In genomic region chr2:187415449-187415848, GRCh38 we compare ENCODE assay signal across 21 cellular contexts. TPM values are rescaled to one million over a fixed set of nuclear protein-coding genes. Genes with fewer than 3 reads are reported as not detected.
A peak's percentile ranks its signal among the peaks of the same experiment; 100 is the strongest.
DNase-seq lines count a peak whose midpoint lies in the region; ATAC-seq, FAIRE-seq and TF ChIP-seq lines count a peak whose summit lies in the region.
"Had no signal": no experiment of that assay in that cellular context is flagged by ENCODE, and none has a peak within 500 bp of the region (broad histone marks: within the 10 kb centered on the region; RNA-seq: fewer than 3 reads in every experiment).

No MANE protein-coding gene starts in this region.

- FAIRE-seq in endothelial cell of umbilical vein (lab: Jason Lieb, UNC), result no peak
- FAIRE-seq: A204.1, GM12892 had no signal

- H3K27ac ChIP-seq in endothelial cell of umbilical vein (ENCODE audit: insufficient read depth, low read depth, low read length), result peak overlapping the region; percentile 34
- H3K27ac ChIP-seq: 22Rv1, BLaER1, C4-2B had no signal

- peaks cover 14% of the 10 kb centered on the region for H3K4me1 ChIP-seq in endothelial cell of umbilical vein (ENCODE audit: control insufficient read depth, extremely low read depth, insufficient read depth, low read length)
- H3K4me1 ChIP-seq: BLaER1, Caco-2 had no signal

- peaks cover 4% of the 10 kb centered on the region for H3K36me3 Mint-ChIP-seq in chondrocyte (ENCODE audit: low read depth)
- H3K36me3 Mint-ChIP-seq in activated T-helper 2 cell treated with anti-CD3 and anti-CD28 coated beads, Interferon-gamma antibody, Interleukin-2, Interleukin-4, amounts not matched to agents 10 μg/mL and 5 μg/mL and 100 μg/mL, durations not matched to agents 14 hours and 24 hours and 36 hours (ENCODE audit: low read depth), result no peaks in the 10 kb centered on the region
- H3K36me3 Mint-ChIP-seq: CD4-positive, CD25-positive, alpha-beta regulatory T cell; CD8-positive, alpha-beta T cell had no signal

- no peaks in the 10 kb centered on the region for H3K9me3 ChIP-seq in endothelial cell of umbilical vein (replicated peaks; ENCODE audit: control insufficient read depth, insufficient read depth, low read length)
- H3K9me3 ChIP-seq: BLaER1, Caco-2 had no signal

- no peak overlapping the region for H3K4me2 ChIP-seq in endothelial cell of umbilical vein (ENCODE audit: insufficient read depth, low read length)
- H3K4me2 ChIP-seq: BLaER1 had no signal

- TF ChIP-seq CTCF in endothelial cell of umbilical vein (IDR thresholded peaks at IDR 0.05; ENCODE audit: extremely low read depth in 1 of 2, insufficient read depth in 1 of 2, low read depth in 1 of 2, low read length in 2 of 2), result no peak
- no peak for TF ChIP-seq CTCF in chondrocyte (IDR thresholded peaks at IDR 0.05)

- POLR2A ChIA-PET in endothelial cell of umbilical vein (lab: Charles Lee), result no interaction called here

- intact Hi-C loops in cardiac septum (cut with DNase I) (no loop called here), left cardiac atrium (cut with DNase I) (no loop called here), endothelial cell of umbilical vein (cut with micrococcal nuclease) (no loop called here), posterior vena cava (cut with DNase I) (no loop called here)
- intact Hi-C loops in activated T-helper 2 cell treated with anti-CD3 and anti-CD28 coated beads, Interferon-gamma antibody, Interleukin-2, Interleukin-4, amounts not matched to agents 10 μg/mL and 5 μg/mL and 100 μg/mL, durations not matched to agents 14 hours and 24 hours and 36 hours (cut with micrococcal nuclease), result no loop called here

- no peak for TF ChIP-seq POLR2A in endothelial cell of umbilical vein (IDR thresholded peaks at IDR 0.05; ENCODE audit: low read depth, low read length)

- no peak overlapping the region for H3K4me3 Mint-ChIP-seq in chondrocyte (ENCODE audit: unreplicated experiment)
- H3K4me3 Mint-ChIP-seq in activated T-helper 2 cell treated with anti-CD3 and anti-CD28 coated beads, Interferon-gamma antibody, Interleukin-2, Interleukin-4, amounts not matched to agents 10 μg/mL and 5 μg/mL and 100 μg/mL, durations not matched to agents 14 hours and 24 hours and 36 hours (ENCODE audit: low read depth), result no peak overlapping the region
- H3K4me3 Mint-ChIP-seq: B cell; CD4-positive, CD25-positive, alpha-beta regulatory T cell; CD8-positive, alpha-beta T cell had no signal

- no peak overlapping the region for H3K9ac ChIP-seq in endothelial cell of umbilical vein (replicated peaks; ENCODE audit: extremely low read depth, insufficient read depth, low read length)
- H3K9ac ChIP-seq: BLaER1 had no signal

- no peak overlapping the region for H3K27ac Mint-ChIP-seq in chondrocyte (ENCODE audit: unreplicated experiment)
- no peak overlapping the region for H3K27ac Mint-ChIP-seq in activated T-helper 2 cell treated with anti-CD3 and anti-CD28 coated beads, Interferon-gamma antibody, Interleukin-2, Interleukin-4, amounts not matched to agents 10 μg/mL and 5 μg/mL and 100 μg/mL, durations not matched to agents 14 hours and 24 hours and 36 hours
- H3K27ac Mint-ChIP-seq: B cell; CD4-positive, CD25-positive, alpha-beta regulatory T cell; CD8-positive, alpha-beta T cell had no signal

- peaks cover 3% of the 10 kb centered on the region in 2 experiments for H3K36me3 ChIP-seq in endothelial cell of umbilical vein (ENCODE audit: control insufficient read depth in 2 of 2, extremely low read depth in 1 of 2, insufficient read depth in 2 of 2, low read length in 2 of 2)
- H3K36me3 ChIP-seq: BLaER1 had no signal

- H3K27me3 ChIP-seq in endothelial cell of umbilical vein (ENCODE audit: control insufficient read depth in 2 of 2, insufficient read depth in 2 of 2, low read length in 2 of 2), result no peaks in the 10 kb centered on the region
- H3K27me3 ChIP-seq: BLaER1 had no signal

- DNase-seq in cardiac septum (ENCODE audit: low spot score) (peak; percentile 54), left cardiac atrium (no peak), endothelial cell of umbilical vein (ENCODE audit: low read depth, low spot score) (peak; percentile 28), posterior vena cava (ENCODE audit: low spot score) (peak; percentile 38), ureter (ENCODE audit: low spot score) (no peak), chondrocyte (ENCODE audit: low spot score) (no peak)
- no peak for DNase-seq in activated T-helper 2 cell treated with anti-CD3 and anti-CD28 coated beads, Interferon-gamma antibody, Interleukin-2, Interleukin-4, amounts not matched to agents 10 μg/mL and 5 μg/mL and 100 μg/mL, durations not matched to agents 14 hours and 24 hours and 36 hours (ENCODE audit: low spot score)
- DNase-seq: CD4-positive, CD25-positive, alpha-beta regulatory T cell; CD8-positive, alpha-beta T cell; DMS153; DND-41; GOT3; H7; HCEC 1CT had no signal

- no peak overlapping the region for H2AFZ ChIP-seq in endothelial cell of umbilical vein (ENCODE audit: low read depth, low read length)

- H3K9me1 ChIP-seq in endothelial cell of umbilical vein (replicated peaks; ENCODE audit: control insufficient read depth, extremely low read depth, insufficient read depth, low read length), result no peaks in the 10 kb centered on the region

- no peak for ATAC-seq in left cardiac atrium
- ATAC-seq: CD8-positive, alpha-beta T cell had no signal

- no peaks in the 10 kb centered on the region for H4K20me1 ChIP-seq in endothelial cell of umbilical vein (replicated peaks; ENCODE audit: control insufficient read depth, extremely low read depth, insufficient read depth, low read length)
- H4K20me1 ChIP-seq: BLaER1 had no signal

- CTCF ChIA-PET in endothelial cell of umbilical vein (lab: Charles Lee), result interaction anchor here (0.6 kb wide), 1 partner anchor 12 kb away, joined by 3 read pairs; no protein-coding TSS in a partner anchor

- H3K27me3 Mint-ChIP-seq in chondrocyte (ENCODE audit: low read depth), result no peaks in the 10 kb centered on the region
- no peaks in the 10 kb centered on the region for H3K27me3 Mint-ChIP-seq in activated T-helper 2 cell treated with anti-CD3 and anti-CD28 coated beads, Interferon-gamma antibody, Interleukin-2, Interleukin-4, amounts not matched to agents 10 μg/mL and 5 μg/mL and 100 μg/mL, durations not matched to agents 14 hours and 24 hours and 36 hours (ENCODE audit: low read depth)
- H3K27me3 Mint-ChIP-seq: B cell; CD4-positive, CD25-positive, alpha-beta regulatory T cell had no signal

- no peak overlapping the region for H3K4me3 ChIP-seq in endothelial cell of umbilical vein (replicated peaks in 1 of 3; ENCODE audit: insufficient read depth in 1 of 3, low read depth in 1 of 3, low read length in 3 of 3)
- H3K4me3 ChIP-seq: BLaER1 had no signal

- peaks cover 8% of the 10 kb centered on the region for H3K4me1 Mint-ChIP-seq in chondrocyte (ENCODE audit: low read depth)
- no peaks in the 10 kb centered on the region for H3K4me1 Mint-ChIP-seq in activated T-helper 2 cell treated with anti-CD3 and anti-CD28 coated beads, Interferon-gamma antibody, Interleukin-2, Interleukin-4, amounts not matched to agents 10 μg/mL and 5 μg/mL and 100 μg/mL, durations not matched to agents 14 hours and 24 hours and 36 hours (ENCODE audit: low read depth)
- H3K4me1 Mint-ChIP-seq: B cell; CD4-positive, CD25-positive, alpha-beta regulatory T cell had no signal

- no TSS peak for BruUV-seq in endothelial cell of umbilical vein (replicated peaks; lab: Mats Ljungman, UMichigan)

- peaks cover 13% of the 10 kb centered on the region for H3K9me3 Mint-ChIP-seq in chondrocyte (ENCODE audit: low read depth)
- no peaks in the 10 kb centered on the region for H3K9me3 Mint-ChIP-seq in activated T-helper 2 cell treated with anti-CD3 and anti-CD28 coated beads, Interferon-gamma antibody, Interleukin-2, Interleukin-4, amounts not matched to agents 10 μg/mL and 5 μg/mL and 100 μg/mL, durations not matched to agents 14 hours and 24 hours and 36 hours

- dilution Hi-C loops in endothelial cell of umbilical vein (cut with MboI; ENCODE audit: extremely low pct_ligation_motif_present, low sequenced_read_pairs), result no loop called here

- H3K79me2 ChIP-seq in endothelial cell of umbilical vein (ENCODE audit: control insufficient read depth, insufficient read depth, low read length), result peaks cover 63% of the 10 kb centered on the region

TF ChIP-seq in endothelial cell of umbilical vein, 7 proteins besides CTCF, POLR2A, EP300 and RAD21:
- peak; percentile 5 for TF ChIP-seq JUN (IDR thresholded peaks at IDR 0.05; ENCODE audit: borderline replicate concordance, insufficient read depth, insufficient read length, low read depth)
- TF ChIP-seq MAX (IDR thresholded peaks at IDR 0.05; ENCODE audit: insufficient read depth, insufficient read length), result no peak
TF ChIP-seq in endothelial cell of umbilical vein: peak in this region for 1.

RNA-seq across cellular contexts. Expression of gene CALCRL, which starts 32.6 kb away (rescaled TPM):
- total RNA-seq in cardiac septum (28.1 TPM), left cardiac atrium (10 to 100 TPM; 39.8 to 45.9 TPM), endothelial cell of umbilical vein (244 and 252 TPM in 2 replicates), posterior vena cava (10 to 100 TPM; 60.6 to 87.1 TPM), ureter (58.7 TPM), chondrocyte (19.3 to 22.7 TPM (median 21.8 TPM) in 3 replicates)
- polyA plus RNA-seq in endothelial cell of umbilical vein, result 194 and 222 TPM in 2 replicates
- polyA plus RNA-seq in endothelial cell of umbilical vein (2011; cell fraction: cytosol; rRNA removed), result 126 and 128 TPM in 2 replicates
- polyA plus RNA-seq in endothelial cell of umbilical vein (2011; cell fraction: nucleus; rRNA removed), result 143 and 153 TPM in 2 replicates
- polyA plus RNA-seq in endothelial cell of umbilical vein (2012), result 78.3 and 90.6 TPM in 2 replicates
- polyA minus RNA-seq in endothelial cell of umbilical vein, result 371 and 410 TPM in 2 replicates
- polyA minus RNA-seq in endothelial cell of umbilical vein (2011; cell fraction: cytosol; rRNA and poly(A)+ RNA removed), result not detected
- 452 and 634 TPM in 2 replicates for polyA minus RNA-seq in endothelial cell of umbilical vein (2011; cell fraction: nucleus; rRNA and poly(A)+ RNA removed)
- 0.71 and 0.90 TPM in 2 replicates for total RNA-seq in activated T-helper 2 cell treated with anti-CD3 and anti-CD28 coated beads, Interferon-gamma antibody, Interleukin-2, Interleukin-4, amounts not matched to agents 10 μg/mL and 5 μg/mL and 100 μg/mL, durations not matched to agents 14 hours and 24 hours and 36 hours
- total RNA-seq: Caco-2 had no signal

Comparison
In these comparisons a context has a peak if more than half of its experiments do, and no peak if none do; other contexts are left out.
1. DNase-seq: peak in cardiac septum (single experiment), endothelial cell of umbilical vein (single experiment) and posterior vena cava (single experiment); none in left cardiac atrium (single experiment), ureter (single experiment), chondrocyte (single experiment) and activated T-helper 2 cell treated with anti-CD3 and anti-CD28 coated beads, Interferon-gamma antibody, Interleukin-2, Interleukin-4, amounts not matched to agents 10 μg/mL and 5 μg/mL and 100 μg/mL, durations not matched to agents 14 hours and 24 hours and 36 hours (single experiment).
2. RNA of gene CALCRL, which starts 32.6 kb away (total RNA-seq): 244 to 252 TPM in endothelial cell of umbilical vein, 60.6 to 87.1 TPM in posterior vena cava, 58.7 TPM in ureter (single experiment), 39.8 to 45.9 TPM in left cardiac atrium, 28.1 TPM in cardiac septum (single experiment) and 19.3 to 22.7 TPM in chondrocyte; 0.71 to 0.90 TPM in activated T-helper 2 cell treated with anti-CD3 and anti-CD28 coated beads, Interferon-gamma antibody, Interleukin-2, Interleukin-4, amounts not matched to agents 10 μg/mL and 5 μg/mL and 100 μg/mL, durations not matched to agents 14 hours and 24 hours and 36 hours; every median in the first group is over 10 times any median in the second.